35 cellular contexts compared by ENCODE assay signal in the genomic region with DNA sequence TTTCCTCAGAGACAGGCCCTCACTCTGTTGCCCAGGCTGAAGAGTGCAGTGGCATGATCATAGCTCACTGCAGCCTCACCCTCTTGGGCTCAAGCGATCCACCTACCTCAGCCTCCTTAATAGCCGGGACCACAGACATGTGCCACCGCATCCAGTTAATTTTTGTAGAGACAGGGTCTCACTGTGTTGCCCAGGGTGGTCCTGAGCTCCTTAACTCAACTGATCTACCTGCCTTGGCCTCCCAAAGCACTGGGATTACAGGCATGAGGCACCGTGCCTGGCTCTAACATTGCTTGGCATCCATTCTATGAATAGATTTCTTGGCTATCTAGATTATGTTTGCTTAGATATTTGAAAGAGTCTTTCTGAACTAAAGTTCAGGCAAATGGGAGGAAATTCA.
"Had no signal": no experiment of that assay in that cellular context is flagged by ENCODE, and none has a peak within 500 bp of the region (broad histone marks: within the 10 kb centered on the region; RNA-seq: fewer than 3 reads in every experiment).

No MANE protein-coding gene starts in this region.

- DNase-seq: activated effector memory CD4-positive, alpha-beta T cell treated with anti-CD3 and anti-CD28 coated beads, Interleukin-2, amount 50 U/mL, for 16 hours; activated effector memory CD4-positive, alpha-beta T cell treated with Interleukin-2 at 50 U/mL for 16 hours; activated gamma-delta T cell; activated gamma-delta T cell treated with Interleukin-2 at 50 U/mL for 16 hours; activated naive CD4-positive, alpha-beta T cell; activated naive CD4-positive, alpha-beta T cell treated with anti-CD3 and anti-CD28 coated beads for 36 hours; activated naive CD4-positive, alpha-beta T cell treated with anti-CD3 and anti-CD28 coated beads, Interleukin-2, amount 10 ng/mL, durations not matched to agents 7 days and 5 days; activated naive CD4-positive, alpha-beta T cell treated with anti-CD3 and anti-CD28 coated beads, Interleukin-2, amount 50 U/mL, for 16 hours; activated naive CD4-positive, alpha-beta T cell treated with Interleukin-2 at 50 U/mL for 16 hours; activated naive CD8-positive, alpha-beta T cell treated with anti-CD3 and anti-CD28 coated beads for 36 hours; activated naive CD8-positive, alpha-beta T cell treated with anti-CD3 and anti-CD28 coated beads, Interleukin-2, amount 10 ng/mL, durations not matched to agents 7 days and 5 days; activated naive CD8-positive, alpha-beta T cell treated with anti-CD3 and anti-CD28 coated beads, Interleukin-2, amount 50 U/mL, for 24 hours; activated T-cell treated with anti-CD3 and anti-CD28 coated beads, Interleukin-2, amount 50 U/mL, for 1 hour; activated T-cell treated with anti-CD3 and anti-CD28 coated beads, Interleukin-2, amount 50 U/mL, for 24 hours; activated T-cell treated with anti-CD3 and anti-CD28 coated beads, Interleukin-2, amount 50 U/mL, for 4 hours; activated T-cell treated with anti-CD3 and anti-CD28 coated beads, Interleukin-2, amount 50 U/mL, for 48 hours; activated T-cell treated with anti-CD3 and anti-CD28 coated beads, Interleukin-2, amount 50 U/mL, for 72 hours; adrenal gland; amniotic stem cell; amygdala; anterior cingulate cortex; aorta; body of pancreas; brain microvascular endothelial cell; caudate nucleus; central memory CD4-positive, alpha-beta T cell; cerebellar nuclear complex had no signal

- H3K27me3 Mint-ChIP-seq: activated naive CD4-positive, alpha-beta T cell treated with anti-CD3 and anti-CD28 coated beads, Interleukin-2, amount 10 ng/mL, durations not matched to agents 7 days and 5 days; activated naive CD4-positive, alpha-beta T cell treated with anti-CD3 and anti-CD28 coated beads, Interleukin-2, amount 50 U/mL, for 24 hours; activated naive CD8-positive, alpha-beta T cell; activated naive CD8-positive, alpha-beta T cell treated with anti-CD3 and anti-CD28 coated beads for 36 hours; activated naive CD8-positive, alpha-beta T cell treated with anti-CD3 and anti-CD28 coated beads, Interleukin-2, amount 10 ng/mL, durations not matched to agents 7 days and 5 days; activated naive CD8-positive, alpha-beta T cell treated with anti-CD3 and anti-CD28 coated beads, Interleukin-2, amount 50 U/mL, for 24 hours; activated T-cell treated with anti-CD3 and anti-CD28 coated beads, Interleukin-2, amount 50 U/mL, for 24 hours; activated T-helper 17 cell treated with anti-CD3 and anti-CD28 coated beads, Interleukin-2, amount 50 U/mL, for 72 hours; brain; central memory CD8-positive, alpha-beta T cell had no signal

- H3K27ac Mint-ChIP-seq: activated naive CD4-positive, alpha-beta T cell treated with anti-CD3 and anti-CD28 coated beads for 36 hours; activated naive CD4-positive, alpha-beta T cell treated with anti-CD3 and anti-CD28 coated beads, Interleukin-2, amount 10 ng/mL, durations not matched to agents 7 days and 5 days; activated naive CD4-positive, alpha-beta T cell treated with anti-CD3 and anti-CD28 coated beads, Interleukin-2, amount 50 U/mL, for 24 hours; activated naive CD4-positive, alpha-beta T cell treated with anti-CD3 and anti-CD28 coated beads, Interleukin-2, amount 50 U/mL, for 72 hours; activated naive CD8-positive, alpha-beta T cell; activated naive CD8-positive, alpha-beta T cell treated with anti-CD3 and anti-CD28 coated beads for 36 hours; activated naive CD8-positive, alpha-beta T cell treated with anti-CD3 and anti-CD28 coated beads, Interleukin-2, amount 10 ng/mL, durations not matched to agents 7 days and 5 days; activated naive CD8-positive, alpha-beta T cell treated with anti-CD3 and anti-CD28 coated beads, Interleukin-2, amount 50 U/mL, for 24 hours; activated T-cell treated with anti-CD3 and anti-CD28 coated beads, Interleukin-2, amount 50 U/mL, for 24 hours; activated T-cell treated with anti-CD3 and anti-CD28 coated beads, Interleukin-2, amount 50 U/mL, for 72 hours; activated T-helper 1 cell treated with anti-CD3 and anti-CD28 coated beads, Interleukin-12 subunit alpha, Interleukin-12 subunit beta, Interleukin-2, Interleukin-4 antibody, amounts not matched to agents 30 ng/mL and 10 ng/mL and 1 ng/mL, durations not matched to agents 14 hours and 24 hours and 36 hours; activated T-helper 17 cell treated with anti-CD3 and anti-CD28 coated beads, Interleukin-2, amount 50 U/mL, for 72 hours; activated T-helper 2 cell treated with anti-CD3 and anti-CD28 coated beads, Interferon-gamma antibody, Interleukin-2, Interleukin-4, amounts not matched to agents 10 μg/mL and 5 μg/mL and 100 μg/mL, durations not matched to agents 14 hours and 24 hours and 36 hours had no signal

- H3K4me3 Mint-ChIP-seq: activated naive CD4-positive, alpha-beta T cell treated with anti-CD3 and anti-CD28 coated beads for 36 hours; activated naive CD4-positive, alpha-beta T cell treated with anti-CD3 and anti-CD28 coated beads, Interleukin-2, amount 10 ng/mL, durations not matched to agents 7 days and 5 days; activated naive CD4-positive, alpha-beta T cell treated with anti-CD3 and anti-CD28 coated beads, Interleukin-2, amount 50 U/mL, for 24 hours; activated naive CD8-positive, alpha-beta T cell; activated naive CD8-positive, alpha-beta T cell treated with anti-CD3 and anti-CD28 coated beads for 36 hours; activated naive CD8-positive, alpha-beta T cell treated with anti-CD3 and anti-CD28 coated beads, Interleukin-2, amount 10 ng/mL, durations not matched to agents 7 days and 5 days; activated naive CD8-positive, alpha-beta T cell treated with anti-CD3 and anti-CD28 coated beads, Interleukin-2, amount 50 U/mL, for 24 hours; activated T-cell treated with anti-CD3 and anti-CD28 coated beads, Interleukin-2, amount 50 U/mL, for 24 hours; activated T-cell treated with anti-CD3 and anti-CD28 coated beads, Interleukin-2, amount 50 U/mL, for 4 hours; activated T-cell treated with anti-CD3 and anti-CD28 coated beads, Interleukin-2, amount 50 U/mL, for 72 hours; activated T-helper 1 cell treated with anti-CD3 and anti-CD28 coated beads, Interleukin-12 subunit alpha, Interleukin-12 subunit beta, Interleukin-2, Interleukin-4 antibody, amounts not matched to agents 30 ng/mL and 10 ng/mL and 1 ng/mL, durations not matched to agents 14 hours and 24 hours and 36 hours; activated T-helper 17 cell treated with anti-CD3 and anti-CD28 coated beads, Interleukin-2, amount 50 U/mL, for 72 hours; brain; central memory CD8-positive, alpha-beta T cell had no signal

- H3K4me1 Mint-ChIP-seq: activated naive CD4-positive, alpha-beta T cell treated with anti-CD3 and anti-CD28 coated beads, Interleukin-2, amount 10 ng/mL, durations not matched to agents 7 days and 5 days had no signal

- ATAC-seq: activated naive CD4-positive, alpha-beta T cell treated with anti-CD3 and anti-CD28 coated beads, Interleukin-2, amount 50 U/mL, for 72 hours; activated naive CD8-positive, alpha-beta T cell treated with anti-CD3 and anti-CD28 coated beads, Interleukin-2, amount 50 U/mL, for 24 hours; activated T-cell treated with anti-CD3 and anti-CD28 coated beads, Interleukin-2, amount 50 U/mL, for 4 hours; activated T-cell treated with anti-CD3 and anti-CD28 coated beads, Interleukin-2, amount 50 U/mL, for 72 hours; activated T-helper 17 cell treated with anti-CD3 and anti-CD28 coated beads, Interleukin-2, amount 50 U/mL, for 72 hours; body of pancreas had no signal

- H3K9me3 Mint-ChIP-seq: activated naive CD4-positive, alpha-beta T cell treated with anti-CD3 and anti-CD28 coated beads for 36 hours; activated naive CD4-positive, alpha-beta T cell treated with anti-CD3 and anti-CD28 coated beads, Interleukin-2, amount 10 ng/mL, durations not matched to agents 7 days and 5 days; activated naive CD4-positive, alpha-beta T cell treated with anti-CD3 and anti-CD28 coated beads, Interleukin-2, amount 50 U/mL, for 24 hours; activated naive CD4-positive, alpha-beta T cell treated with anti-CD3 and anti-CD28 coated beads, Interleukin-2, amount 50 U/mL, for 72 hours; activated naive CD8-positive, alpha-beta T cell treated with anti-CD3 and anti-CD28 coated beads for 36 hours; activated naive CD8-positive, alpha-beta T cell treated with anti-CD3 and anti-CD28 coated beads, Interleukin-2, amount 10 ng/mL, durations not matched to agents 7 days and 5 days; activated naive CD8-positive, alpha-beta T cell treated with anti-CD3 and anti-CD28 coated beads, Interleukin-2, amount 50 U/mL, for 24 hours; activated T-cell treated with anti-CD3 and anti-CD28 coated beads, Interleukin-2, amount 50 U/mL, for 24 hours; activated T-cell treated with anti-CD3 and anti-CD28 coated beads, Interleukin-2, amount 50 U/mL, for 4 hours; activated T-cell treated with anti-CD3 and anti-CD28 coated beads, Interleukin-2, amount 50 U/mL, for 72 hours; activated T-helper 1 cell treated with anti-CD3 and anti-CD28 coated beads, Interleukin-12 subunit alpha, Interleukin-12 subunit beta, Interleukin-2, Interleukin-4 antibody, amounts not matched to agents 30 ng/mL and 10 ng/mL and 1 ng/mL, durations not matched to agents 14 hours and 24 hours and 36 hours; activated T-helper 17 cell treated with anti-CD3 and anti-CD28 coated beads, Interleukin-2, amount 50 U/mL, for 72 hours; activated T-helper 2 cell treated with anti-CD3 and anti-CD28 coated beads, Interferon-gamma antibody, Interleukin-2, Interleukin-4, amounts not matched to agents 10 μg/mL and 5 μg/mL and 100 μg/mL, durations not matched to agents 14 hours and 24 hours and 36 hours; central memory CD8-positive, alpha-beta T cell had no signal
